ENCODE assay signal across 8 cellular contexts in the genomic region with DNA sequence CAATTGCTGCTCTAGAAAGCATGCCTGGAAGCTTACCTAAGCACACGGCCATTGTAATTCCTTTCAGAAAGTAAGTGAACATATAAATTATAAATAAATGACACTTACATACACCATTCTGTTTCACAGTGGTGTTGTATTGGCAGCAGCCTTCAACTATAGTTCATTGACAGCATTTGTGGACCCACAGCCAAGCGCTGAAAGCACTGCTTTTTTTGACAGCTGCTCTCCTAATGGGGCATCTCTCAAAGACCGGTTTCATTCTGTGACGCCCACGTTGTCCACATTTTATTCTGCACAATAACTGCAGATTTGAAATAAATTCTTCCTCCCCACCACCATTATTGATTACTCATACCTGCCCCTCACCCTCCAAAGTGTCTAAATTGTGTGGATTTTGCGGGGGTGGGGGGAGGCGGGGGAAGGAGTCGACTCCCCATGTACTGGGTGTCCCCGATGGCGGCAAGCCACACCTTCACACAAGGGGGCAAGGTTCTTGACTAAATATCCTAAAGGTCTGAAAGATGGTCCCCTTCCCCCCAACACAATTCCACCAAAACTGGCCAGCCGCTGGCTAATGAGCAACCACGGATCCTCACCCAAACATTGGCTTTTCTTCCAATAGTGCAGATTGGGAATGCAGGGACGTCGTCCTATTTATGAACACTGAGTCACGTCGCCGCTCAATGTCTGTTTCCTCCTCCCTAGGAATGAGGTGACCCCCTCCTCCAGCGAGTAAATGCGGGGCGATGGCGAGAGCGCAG. TPM values are rescaled to one million over a fixed set of nuclear protein-coding genes. Genes with fewer than 3 reads are reported as not detected.
DNase-seq lines count a peak whose midpoint lies in the region; TF ChIP-seq lines count a peak whose summit lies in the region.

No MANE protein-coding gene starts in this region.

- CTCF ChIA-PET in mammary epithelial cell (lab: Charles Lee; ENCODE audit: low non-redundant PET), result no interaction called here

- H2BK120ac ChIP-seq in mesendoderm (ENCODE audit: low read depth, low read length), result no peak overlapping the region

- intact Hi-C loops in mammary epithelial cell (cut with micrococcal nuclease), result no loop called here

- no peak overlapping the region for H3K18ac ChIP-seq in mesendoderm (ENCODE audit: low read length)

- H3K4me1 ChIP-seq in mammary epithelial cell (ENCODE audit: insufficient read depth, low read length) (peaks cover 5% of the 10 kb centered on the region), mesendoderm (ENCODE audit: control insufficient read depth, low read depth, low read length) (no peaks in the 10 kb centered on the region)

- H3K79me2 ChIP-seq in mammary epithelial cell (ENCODE audit: insufficient read depth, low read length) (peaks cover 11% of the 10 kb centered on the region), mesendoderm (ENCODE audit: control insufficient read depth, insufficient read depth, low read length) (no peaks in the 10 kb centered on the region)

- H3K4ac ChIP-seq in mesendoderm (ENCODE audit: low read depth, low read length), result no peak overlapping the region

- H3K9me3 ChIP-seq in MG63 (no peaks in the 10 kb centered on the region), mammary epithelial cell (replicated peaks; ENCODE audit: insufficient read depth, low read length) (no peaks in the 10 kb centered on the region)

- no TSS peak for BruUV-seq in mammary epithelial cell (replicated peaks; lab: Mats Ljungman, UMichigan)

- dilution Hi-C loops in mammary epithelial cell (cut with HindIII; ENCODE audit: low sequenced_read_pairs), result no loop called here

- no peak overlapping the region for H4K5ac ChIP-seq in mesendoderm (ENCODE audit: low read length)

- H3K27me3 Mint-ChIP-seq in type B pancreatic cell, result peaks cover 41% of the 10 kb centered on the region

- no peaks in the 10 kb centered on the region for H3K36me3 Mint-ChIP-seq in type B pancreatic cell

- H3K4me3 Mint-ChIP-seq in type B pancreatic cell, result peak overlapping the region; percentile 90

- no peak overlapping the region for H3K27ac Mint-ChIP-seq in type B pancreatic cell

- H3K9me3 Mint-ChIP-seq in type B pancreatic cell, result no peaks in the 10 kb centered on the region

- no peaks in the 10 kb centered on the region for H3K79me1 ChIP-seq in mesendoderm (ENCODE audit: low read length)

- H3K56ac ChIP-seq in mesendoderm (ENCODE audit: low read length), result peak overlapping the region; percentile 60

- H3K36me3 ChIP-seq in MG63 (no peaks in the 10 kb centered on the region), mammary epithelial cell (ENCODE audit: insufficient read depth, low read length) (no peaks in the 10 kb centered on the region), mesendoderm (ENCODE audit: control insufficient read depth, insufficient read depth, low read length) (no peaks in the 10 kb centered on the region)

- H3K9ac ChIP-seq in mammary epithelial cell (ENCODE audit: insufficient read depth, low read length) (peak overlapping the region; percentile 12), mesendoderm (ENCODE audit: low read length) (peak overlapping the region; percentile 67)

- 14% methylated on average over 15 of the region's 22 CpGs for WGBS in mammary epithelial cell (ENCODE audit: low coverage, missing lambda C conversion rate)
- WGBS in mesendoderm (ENCODE audit: extremely low coverage, insufficient coverage, low lambda C conversion rate), result no CpG with 5 or more reads among the region's 22 CpGs

- H3K27ac ChIP-seq in mammary epithelial cell (ENCODE audit: insufficient read depth, low read depth, low read length) (no peak overlapping the region), mesendoderm (ENCODE audit: low read depth, low read length) (no peak overlapping the region)

- H3K4me2 ChIP-seq in mammary epithelial cell (ENCODE audit: insufficient read depth, low read depth, low read length), result peak overlapping the region; percentile 84
- peak overlapping the region; percentile 68 for H3K4me2 ChIP-seq in mesendoderm (ENCODE audit: low read length)

- no peak for TF ChIP-seq CTCF in mammary epithelial cell (conservative IDR thresholded peaks at IDR 0.05 in 1 of 2, IDR thresholded peaks at IDR 0.05 in 1 of 2; ENCODE audit: extremely low read depth in 1 of 2, insufficient read depth in 1 of 2, low read depth in 1 of 2, low read length in 2 of 2)
- no peak for TF ChIP-seq CTCF in type B pancreatic cell (conservative IDR thresholded peaks at IDR 0.05)

- no peak overlapping the region for H2BK5ac ChIP-seq in mesendoderm (ENCODE audit: low read length)

- H2BK15ac ChIP-seq in mesendoderm (replicated peaks; ENCODE audit: low read depth), result no peak overlapping the region

- no peak overlapping the region for H2AK5ac ChIP-seq in mesendoderm (ENCODE audit: low read length)

- peak overlapping the region; percentile 97 for H2AFZ ChIP-seq in mammary epithelial cell (ENCODE audit: low read depth, low read length)

- no peak overlapping the region for H3K23ac ChIP-seq in mesendoderm (ENCODE audit: low read length)

- H3K4me1 Mint-ChIP-seq in type B pancreatic cell (ENCODE audit: unreplicated experiment), result peaks cover 7% of the 10 kb centered on the region

- in situ Hi-C loops in mammary epithelial cell (cut with MboI; ENCODE audit: low sequenced_read_pairs in 2 of 2), result loop anchor here in 1 of 2 donors (25.0 kb wide), 1 partner anchor 702 kb away; a partner anchor contains a TSS
- in situ Hi-C loops in G401 (cut with HindIII; ENCODE audit: low sequenced_read_pairs), result no loop called here

- peak; percentile 49 for DNase-seq in COLO668 (lab: John Stamatoyannopoulos, UW; ENCODE audit: unreplicated experiment)
- peak; percentile 14 for DNase-seq in MG63
- peak; percentile 4 for DNase-seq in mammary epithelial cell
- DNase-seq in mesendoderm, result no peak
- no peak for DNase-seq in type B pancreatic cell (ENCODE audit: extremely low spot score, unreplicated experiment)
- DNase-seq in NK-92 (lab: John Stamatoyannopoulos, UW; ENCODE audit: unreplicated experiment), result no peak
- DNase-seq in effector CD8-positive, alpha-beta T cell (lab: John Stamatoyannopoulos, UW), result no peak
- no peak for DNase-seq in G401 (ENCODE audit: low spot score)

- H3K4me3 ChIP-seq in MG63, result peak overlapping the region; percentile 66
- peak overlapping the region; percentile 37 to 87 (median 81) for H3K4me3 ChIP-seq in mammary epithelial cell (replicated peaks in 1 of 3; ENCODE audit: insufficient read depth in 1 of 3, low read depth in 2 of 3, low read length in 3 of 3)
- H3K4me3 ChIP-seq in mesendoderm (ENCODE audit: low read length), result no peak overlapping the region

- no peaks in the 10 kb centered on the region for H4K20me1 ChIP-seq in mammary epithelial cell (ENCODE audit: insufficient read depth, low read length)

- no peak overlapping the region for H4K8ac ChIP-seq in mesendoderm (ENCODE audit: low read depth, low read length)

- H3K27me3 ChIP-seq in MG63 (no peaks in the 10 kb centered on the region), mammary epithelial cell (ENCODE audit: insufficient read depth, low read length) (no peaks in the 10 kb centered on the region), mesendoderm (ENCODE audit: insufficient read depth, low read length, poor library complexity) (peaks cover 10% of the 10 kb centered on the region)

RNA-seq across cellular contexts. Expression of a gene that starts 1.1 kb away (rescaled TPM):
- total RNA-seq in MG63 (2014; rRNA removed; shearing (Covaris generic); ENCODE audit: low replicate concordance), result 23.7 and 37.2 TPM in 2 replicates
- total RNA-seq in mammary epithelial cell, result 10 to 100 TPM; 28.8 to 60.7 TPM
- 8.5 TPM for polyA plus RNA-seq in mammary epithelial cell
- 5.5 TPM for polyA minus RNA-seq in mammary epithelial cell
- polyA plus RNA-seq in mesendoderm (2013, experiment 1 of 2), result 4.2 TPM
- polyA plus RNA-seq in mesendoderm (2013, experiment 2 of 2), result 3.9 TPM
- 13.4 and 16.5 TPM in 2 replicates for total RNA-seq in type B pancreatic cell (ENCODE audit: low replicate concordance)
- total RNA-seq in G401 (2014; rRNA removed; shearing (Covaris generic)), result 14.4 and 21.6 TPM in 2 replicates

RNA-seq across cellular contexts. Expression of a gene that starts 54.9 kb away (rescaled TPM):
- total RNA-seq in MG63 (2014; rRNA removed; shearing (Covaris generic); ENCODE audit: low replicate concordance), result not detected in 2 replicates
- total RNA-seq in mammary epithelial cell, result under 1 TPM in 1 of 2 donors, not detected in 1; 0.07 TPM
- not detected for polyA plus RNA-seq in mammary epithelial cell
- polyA minus RNA-seq in mammary epithelial cell, result not detected
- 0.32 TPM for polyA plus RNA-seq in mesendoderm (2013, experiment 1 of 2)
- polyA plus RNA-seq in mesendoderm (2013, experiment 2 of 2), result 0.29 TPM
- 6.2 and 17.6 TPM in 2 replicates for total RNA-seq in type B pancreatic cell (ENCODE audit: low replicate concordance)
- total RNA-seq in G401 (2014; rRNA removed; shearing (Covaris generic)), result not detected in 2 replicates

Comparison
In these comparisons a context has a peak if more than half of its experiments do, and no peak if none do; other contexts are left out.
1. DNase-seq: peak in COLO668 (single experiment), MG63 (single experiment) and mammary epithelial cell (single experiment); none in mesendoderm (single experiment), type B pancreatic cell (single experiment), NK-92 (single experiment), effector CD8-positive, alpha-beta T cell (single experiment) and G401 (single experiment).